ENCODE assay signal across 9 cellular contexts in genomic region chr1:925532-926421, GRCh38. TPM values are rescaled to one million over a fixed set of nuclear protein-coding genes. Genes with fewer than 3 reads are reported as not detected.
DNase-seq lines count a peak whose midpoint lies in the region; ATAC-seq, FAIRE-seq and TF ChIP-seq lines count a peak whose summit lies in the region.
"Had no signal": no experiment of that assay in that cellular context is flagged by ENCODE, and none has a peak within 500 bp of the region (broad histone marks: within the 10 kb centered on the region; RNA-seq: fewer than 3 reads in every experiment).

No MANE protein-coding gene starts in this region.

- POLR2A ChIA-PET in A549 (lab: Yijun Ruan, JAX), result no interaction called here
- POLR2A ChIA-PET in OCI-LY7 (lab: Charles Lee), result interaction anchor here (0.6 kb wide), 1 partner anchor 665 kb away, joined by 3 read pairs; no protein-coding TSS in a partner anchor

- H3K27ac ChIP-seq in A549, result peak overlapping the region; percentile 95 to 97
- H3K27ac ChIP-seq in MM.1S (ENCODE audit: low read length), result no peak overlapping the region
- H3K27ac ChIP-seq in OCI-LY7 (ENCODE audit: low read depth, low read length, poor library complexity, severe bottlenecking), result no peak overlapping the region

- peak; percentile 31 to 55; a peak in 4 of 6 replicates for ATAC-seq in A549
- no peak for ATAC-seq in HG02798 (IDR thresholded peaks at IDR 0.05; ENCODE audit: poor library complexity, unreplicated experiment)
- ATAC-seq in GM21786 (IDR thresholded peaks at IDR 0.05; ENCODE audit: unreplicated experiment), result no peak

- no peak for TF ChIP-seq CTCF in A549 (IDR thresholded peaks at IDR 0.05)
- TF ChIP-seq CTCF in WI38 (IDR thresholded peaks at IDR 0.05; ENCODE audit: low read depth, low read length), result no peak
- peak; percentile 4 for TF ChIP-seq CTCF in kidney epithelial cell (IDR thresholded peaks at IDR 0.05; ENCODE audit: insufficient read depth, low read length, poor library complexity, severe bottlenecking)
- TF ChIP-seq CTCF in MM.1S (IDR thresholded peaks at IDR 0.05; ENCODE audit: low read length), result no peak
- TF ChIP-seq CTCF in OCI-LY7 (conservative IDR thresholded peaks at IDR 0.05; ENCODE audit: low read length), result no peak

- no peak for FAIRE-seq in A549 (lab: Jason Lieb, UNC)

- H3K4me3 ChIP-seq in A549, result peak overlapping the region; percentile 84
- peak overlapping the region; percentile 29 for H3K4me3 ChIP-seq in WI38 (ENCODE audit: low read depth, low read length)
- H3K4me3 ChIP-seq in kidney epithelial cell (ENCODE audit: low read depth, low read length), result peak overlapping the region; percentile 41
- H3K4me3 ChIP-seq in MM.1S (ENCODE audit: low read length), result no peak overlapping the region
- no peak overlapping the region for H3K4me3 ChIP-seq in OCI-LY7 (ENCODE audit: low read depth, low read length, poor library complexity, severe bottlenecking)

- H3K27me3 ChIP-seq in kidney epithelial cell (ENCODE audit: control insufficient read depth, insufficient read depth, low read length) (peaks cover 80% of the 10 kb centered on the region), MM.1S (replicated peaks; ENCODE audit: insufficient read depth, low read length) (peaks cover 90% of the 10 kb centered on the region)

- DNase-seq in A549 (ENCODE audit: low read depth in 1 of 2, low spot score in 1 of 2) (peak in 1 of 2 experiments; percentile 64), GM03348 (ENCODE audit: low spot score) (peak; percentile 92), kidney epithelial cell (ENCODE audit: low read depth) (no peak), MM.1S (no peak), OCI-LY7 (ENCODE audit: low spot score) (no peak)
- DNase-seq: amniotic stem cell had no signal

- H3K4me1 ChIP-seq in A549 (peaks cover 46% of the 10 kb centered on the region), MM.1S (ENCODE audit: low read length) (no peaks in the 10 kb centered on the region; the same call in 1 of the 2 replicates), OCI-LY7 (ENCODE audit: insufficient read depth, low read length, poor library complexity, severe bottlenecking) (peaks cover 23% of the 10 kb centered on the region)

- H3K9me3 ChIP-seq in A549 (no peaks in the 10 kb centered on the region), MM.1S (replicated peaks; ENCODE audit: insufficient read depth, low read length) (no peaks in the 10 kb centered on the region), OCI-LY7 (ENCODE audit: low read length) (no peaks in the 10 kb centered on the region)

- TF ChIP-seq EP300 in A549 (IDR thresholded peaks at IDR 0.05), result no peak

- intact Hi-C loops in OCI-LY7 (cut with micrococcal nuclease; ENCODE audit: unreplicated experiment), result no loop called here

- peak; percentile 49 for TF ChIP-seq POLR2A in A549 (IDR thresholded peaks at IDR 0.05; ENCODE audit: low read length)

- H3K4me2 ChIP-seq in A549 (peak overlapping the region; percentile 97), MM.1S (ENCODE audit: low read depth, low read length) (no peak overlapping the region), OCI-LY7 (ENCODE audit: low read length) (no peak overlapping the region)

- H3K36me3 ChIP-seq in kidney epithelial cell (ENCODE audit: control insufficient read depth, insufficient read depth, low read length) (no peaks in the 10 kb centered on the region), MM.1S (replicated peaks; ENCODE audit: insufficient read depth, low read length) (no peaks in the 10 kb centered on the region), OCI-LY7 (ENCODE audit: insufficient read depth, low read length) (no peaks in the 10 kb centered on the region)

- H3K9ac ChIP-seq in MM.1S (ENCODE audit: low read length), result no peak overlapping the region

- H3K79me2 ChIP-seq in MM.1S (ENCODE audit: low read length), result no peaks in the 10 kb centered on the region
- no peaks in the 10 kb centered on the region for H3K79me2 ChIP-seq in OCI-LY7 (ENCODE audit: insufficient read depth, low read depth, low read length)

- WGBS in A549 (ENCODE audit: missing lambda C conversion rate), result 72% methylated on average over 13 of the region's 70 CpGs

- no peak overlapping the region for H2AFZ ChIP-seq in MM.1S (ENCODE audit: low read length)
- H2AFZ ChIP-seq in OCI-LY7 (ENCODE audit: low read length), result no peak overlapping the region

- CTCF ChIA-PET in A549 (lab: Yijun Ruan, JAX) (interaction anchor here (1.4 to 6.9 kb wide), 3 partner anchors 14 to 21 kb away, joined by 5 to 84 read pairs (median 37); no protein-coding TSS in a partner anchor), OCI-LY7 (lab: Charles Lee; ENCODE audit: unreplicated experiment) (no interaction called here)

- BruUV-seq in OCI-LY7 (replicated peaks; lab: Mats Ljungman, UMichigan), result no TSS peak

- no peak; a peak in 1 of 5 replicates for TF ChIP-seq RAD21 in A549 (conservative IDR thresholded peaks at IDR 0.05 in 1 of 2, IDR thresholded peaks at IDR 0.05 in 1 of 2)

- no peaks in the 10 kb centered on the region for H3K9me2 ChIP-seq in MM.1S (replicated peaks; ENCODE audit: insufficient read depth, low read length)
- H3K9me2 ChIP-seq in OCI-LY7 (ENCODE audit: insufficient read depth, low read length), result no peaks in the 10 kb centered on the region

- H3F3A ChIP-seq in MM.1S (ENCODE audit: insufficient read depth, low read length), result no peaks in the 10 kb centered on the region

- no peaks in the 10 kb centered on the region for H4K20me1 ChIP-seq in MM.1S (ENCODE audit: insufficient read depth, low read length)
- H4K20me1 ChIP-seq in OCI-LY7 (ENCODE audit: insufficient read depth, low read length), result no peaks in the 10 kb centered on the region

TF ChIP-seq in A549, 52 proteins besides CTCF, POLR2A, EP300 and RAD21:
- TF ChIP-seq ZNF302 (CRISPR knock-in tag; IDR thresholded peaks at IDR 0.05) (no peak), KDM5A (IDR thresholded peaks at IDR 0.05) (no peak), FOSB (CRISPR knock-in tag; IDR thresholded peaks at IDR 0.05) (no peak), E2F6 (IDR thresholded peaks at IDR 0.05; ENCODE audit: borderline replicate concordance, low read depth) (no peak), HOXA7 (CRISPR knock-in tag; IDR thresholded peaks at IDR 0.05) (no peak), ESRRA (IDR thresholded peaks at IDR 0.05; ENCODE audit: borderline replicate concordance, low read length) (no peak), JUNB (IDR thresholded peaks at IDR 0.05) (no peak), KDM1A (IDR thresholded peaks at IDR 0.05; ENCODE audit: low read depth) (no peak)

RNA-seq across cellular contexts. Expression of gene SAMD11, which starts 2.1 kb away (rescaled TPM):
- polyA plus RNA-seq in A549 (2011; rRNA removed) (13.3 and 22.4 TPM in 2 replicates), A549 (2017; fragmentation: RNase III; extraction: RNeasy Plus Mini Kit Qiagen cat#74134 plus additional on column Dnase treatment) (32.9 to 52.8 TPM (median 46.2 TPM) in 3 replicates)
- 35.9 and 62.6 TPM in 2 replicates for polyA plus RNA-seq in A549 (2012; cell fraction: cytosol; rRNA removed)
- polyA plus RNA-seq in A549 (2012; cell fraction: nucleus; rRNA removed), result 122 and 165 TPM in 2 replicates
- polyA minus RNA-seq in A549 (2011; rRNA and poly(A)+ RNA removed), result 10.7 and 15.8 TPM in 2 replicates
- total RNA-seq in kidney epithelial cell (2.3 TPM in 2 replicates), OCI-LY7 (2022) (not detected in 2 replicates)
- total RNA-seq in OCI-LY7 (2014; rRNA removed; shearing (Covaris generic)), result 0.06 TPM in 1 of 2 replicates, not detected in the other

RNA-seq across cellular contexts. Expression of gene NOC2L, which starts 33.3 kb away (rescaled TPM):
- polyA plus RNA-seq in A549 (2011; rRNA removed), result 41.0 and 48.4 TPM in 2 replicates
- polyA plus RNA-seq in A549 (2012; cell fraction: cytosol; rRNA removed), result 74.3 and 83.6 TPM in 2 replicates
- polyA plus RNA-seq in A549 (2012; cell fraction: nucleus; rRNA removed), result 144 and 170 TPM in 2 replicates
- polyA plus RNA-seq in A549 (2017; fragmentation: RNase III; extraction: RNeasy Plus Mini Kit Qiagen cat#74134 plus additional on column Dnase treatment), result 68.1 to 81.6 TPM (median 73.5 TPM) in 3 replicates
- polyA minus RNA-seq in A549 (2011; rRNA and poly(A)+ RNA removed), result 55.5 and 68.4 TPM in 2 replicates
- total RNA-seq in kidney epithelial cell, result 95.6 and 98.8 TPM in 2 replicates
- 77.9 and 84.0 TPM in 2 replicates for total RNA-seq in OCI-LY7 (2014; rRNA removed; shearing (Covaris generic))
- 72.1 and 99.0 TPM in 2 replicates for total RNA-seq in OCI-LY7 (2022)

RNA-seq across cellular contexts. Expression of gene KLHL17, which starts 34.6 kb away (rescaled TPM):
- polyA plus RNA-seq in A549 (2011; rRNA removed), result 5.7 and 8.5 TPM in 2 replicates
- 24.0 and 29.4 TPM in 2 replicates for polyA plus RNA-seq in A549 (2012; cell fraction: cytosol; rRNA removed)
- polyA plus RNA-seq in A549 (2012; cell fraction: nucleus; rRNA removed), result 322 and 395 TPM in 2 replicates
- 17.9 to 21.6 TPM (median 18.7 TPM) in 3 replicates for polyA plus RNA-seq in A549 (2017; fragmentation: RNase III; extraction: RNeasy Plus Mini Kit Qiagen cat#74134 plus additional on column Dnase treatment)
- polyA minus RNA-seq in A549 (2011; rRNA and poly(A)+ RNA removed), result 1.9 and 2.5 TPM in 2 replicates
- total RNA-seq in kidney epithelial cell, result 16.9 and 21.4 TPM in 2 replicates
- total RNA-seq in OCI-LY7 (2014; rRNA removed; shearing (Covaris generic)), result 20.7 and 21.7 TPM in 2 replicates
- 23.3 and 24.2 TPM in 2 replicates for total RNA-seq in OCI-LY7 (2022)

RNA-seq across cellular contexts. Expression of gene PLEKHN1, which starts 40.5 kb away (rescaled TPM):
- polyA plus RNA-seq in A549 (2011; rRNA removed) (0.61 and 0.75 TPM in 2 replicates), A549 (2017; fragmentation: RNase III; extraction: RNeasy Plus Mini Kit Qiagen cat#74134 plus additional on column Dnase treatment) (3.2 to 3.6 TPM (median 3.4 TPM) in 3 replicates)
- 1.6 and 2.3 TPM in 2 replicates for polyA plus RNA-seq in A549 (2012; cell fraction: cytosol; rRNA removed)
- polyA plus RNA-seq in A549 (2012; cell fraction: nucleus; rRNA removed), result 9.4 and 13.1 TPM in 2 replicates
- 0.33 and 0.73 TPM in 2 replicates for polyA minus RNA-seq in A549 (2011; rRNA and poly(A)+ RNA removed)
- total RNA-seq in kidney epithelial cell (13.2 and 13.3 TPM in 2 replicates), OCI-LY7 (2022) (not detected in 2 replicates)
- 0.05 TPM in 1 of 2 replicates, not detected in the other for total RNA-seq in OCI-LY7 (2014; rRNA removed; shearing (Covaris generic))

RNA-seq across cellular contexts. Expression of gene PERM1, which starts 56.1 kb away (rescaled TPM):
- polyA plus RNA-seq in A549 (2011; rRNA removed), result not detected in 2 replicates
- polyA plus RNA-seq in A549 (2012; cell fraction: cytosol; rRNA removed), result 0.03 and 0.05 TPM in 2 replicates
- polyA plus RNA-seq in A549 (2012; cell fraction: nucleus; rRNA removed), result 0.09 and 0.17 TPM in 2 replicates
- 0.12 to 0.33 TPM (median 0.30 TPM) in 3 replicates for polyA plus RNA-seq in A549 (2017; fragmentation: RNase III; extraction: RNeasy Plus Mini Kit Qiagen cat#74134 plus additional on column Dnase treatment)
- polyA minus RNA-seq in A549 (2011; rRNA and poly(A)+ RNA removed), result 0.12 TPM in 1 of 2 replicates, not detected in the other
- 0.34 TPM in 1 of 2 replicates, not detected in the other for total RNA-seq in kidney epithelial cell
- total RNA-seq in OCI-LY7 (2014; rRNA removed; shearing (Covaris generic)), result not detected in 2 replicates
- not detected in 2 replicates for total RNA-seq in OCI-LY7 (2022)

Comparison
In these comparisons a context has a peak if more than half of its experiments do, and no peak if none do; other contexts are left out.
1. ATAC-seq: peak in A549 (2 of 2); none in HG02798 (single experiment) and GM21786 (single experiment).
2. H3K27ac ChIP-seq: peak in A549 (2 of 2); none in MM.1S (single experiment) and OCI-LY7 (single experiment).
3. H3K4me3 ChIP-seq: peak in A549 (single experiment), WI38 (single experiment) and kidney epithelial cell (single experiment); none in MM.1S (single experiment) and OCI-LY7 (single experiment).